ENCODE assay signal across 8 cellular contexts in the genomic region with DNA sequence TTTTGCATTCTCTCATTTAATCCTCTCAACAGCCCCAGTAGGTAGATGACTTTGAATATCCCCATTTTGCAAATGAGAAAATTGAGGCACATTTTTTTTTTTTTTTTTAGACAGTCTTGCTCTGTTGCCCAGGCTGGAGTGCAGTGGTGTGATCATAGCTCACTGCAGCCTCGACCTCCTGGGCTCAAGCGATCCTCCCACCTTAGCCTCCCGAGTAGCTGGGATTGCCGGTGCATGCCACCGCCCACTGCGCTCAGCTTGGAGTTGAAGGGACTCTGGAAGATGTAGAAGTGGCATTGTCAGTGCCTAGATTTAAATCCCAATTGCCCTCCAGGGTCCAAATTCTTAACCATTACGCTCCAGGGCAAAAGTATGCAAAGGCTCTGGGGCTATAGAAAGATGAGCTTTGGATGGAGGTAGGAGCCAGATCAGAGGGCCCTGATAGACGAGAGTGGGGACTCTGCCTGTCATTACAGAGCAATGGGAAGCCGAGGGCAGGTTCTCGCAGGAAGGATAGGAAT. TPM values are rescaled to one million over a fixed set of nuclear protein-coding genes. Genes with fewer than 3 reads are reported as not detected.
DNase-seq lines count a peak whose midpoint lies in the region; ATAC-seq and TF ChIP-seq lines count a peak whose summit lies in the region.

No MANE protein-coding gene starts in this region.

- peaks cover 11% of the 10 kb centered on the region for H3K36me3 ChIP-seq in BJ (ENCODE audit: control insufficient read depth, insufficient read depth, low read length)

- no peak for ATAC-seq in GM21515 (IDR thresholded peaks at IDR 0.05; ENCODE audit: unreplicated experiment)

- peaks cover 30% of the 10 kb centered on the region for H3K4me1 Mint-ChIP-seq in nephron progenitor cell

- H3K4me3 ChIP-seq in BJ (ENCODE audit: low read depth, low read length): peak overlapping the region; percentile 70; the same call in 1 of the 2 replicates
- H3K4me3 ChIP-seq in coronary artery: peak overlapping the region; percentile 86

- H3K27ac Mint-ChIP-seq in nephron progenitor cell: no peak overlapping the region

- CTCF ChIA-PET in BJ (lab: Yijun Ruan, JAX): interaction anchor here (0.6 to 3.0 kb wide), 4 partner anchors 13 to 167 kb away, joined by 3 to 12 read pairs (median 6); partner anchors contain the start of gene PNPLA6

- no peak for DNase-seq in BJ (ENCODE audit: low read depth)
- DNase-seq in M059J (ENCODE audit: low read depth): peak; percentile 17
- no peak for DNase-seq in coronary artery (ENCODE audit: low spot score)
- no peak for DNase-seq in nephron progenitor cell
- DNase-seq in iPS-NIHi7 (ENCODE audit: extremely low spot score): no peak
- no peak for DNase-seq in NCI-H2029 (lab: John Stamatoyannopoulos, UW)
- DNase-seq in GM13976 (ENCODE audit: low spot score): no peak

- no peak for TF ChIP-seq CTCF in BJ (IDR thresholded peaks at IDR 0.05; ENCODE audit: insufficient read depth, low read depth, low read length)
- no peak for TF ChIP-seq CTCF in coronary artery (IDR thresholded peaks at IDR 0.05)
- no peak for TF ChIP-seq CTCF in nephron progenitor cell (IDR thresholded peaks at IDR 0.05)
- no peak for TF ChIP-seq CTCF in GM13976 (IDR thresholded peaks at IDR 0.05; ENCODE audit: borderline replicate concordance, control extremely low read depth, extremely low read depth, insufficient read depth, missing control alignments)

- POLR2A ChIA-PET in BJ (lab: Charles Lee): interaction anchor here (0.6 kb wide), 1 partner anchor 422 kb away, joined by 3 read pairs; no protein-coding TSS in a partner anchor

- in situ Hi-C loops in GM13976 (cut with MboI; ENCODE audit: low sequenced_read_pairs, unreplicated experiment): no loop called here

- no peaks in the 10 kb centered on the region for H3K9me3 Mint-ChIP-seq in nephron progenitor cell

- peak overlapping the region; percentile 19 to 75 for H3K27ac ChIP-seq in coronary artery

- H3K27me3 Mint-ChIP-seq in nephron progenitor cell (ENCODE audit: low read depth, poor library complexity): peaks cover 3% of the 10 kb centered on the region

- H3K27me3 ChIP-seq in BJ (ENCODE audit: control insufficient read depth, insufficient read depth, low read length): no peaks in the 10 kb centered on the region

- H3K4me3 Mint-ChIP-seq in nephron progenitor cell: peak overlapping the region; percentile 84

- H3K36me3 Mint-ChIP-seq in nephron progenitor cell (ENCODE audit: low read depth): peaks cover 19% of the 10 kb centered on the region

RNA-seq across cellular contexts. Expression of gene MCOLN1, which starts 0.8 kb away (rescaled TPM):
- polyA plus RNA-seq in BJ (2011; rRNA removed): 24.6 and 50.6 TPM in 2 replicates
- 29.6 and 32.6 TPM in 2 replicates for polyA minus RNA-seq in BJ (2011; rRNA and poly(A)+ RNA removed)
- total RNA-seq in M059J (2014; rRNA removed; shearing (Covaris generic)): 2.9 and 7.8 TPM in 2 replicates

RNA-seq across cellular contexts. Expression of gene ZNF358, which starts 5.7 kb away (rescaled TPM):
- polyA plus RNA-seq in BJ (2011; rRNA removed): 25.0 and 43.9 TPM in 2 replicates
- 21.4 and 27.4 TPM in 2 replicates for polyA minus RNA-seq in BJ (2011; rRNA and poly(A)+ RNA removed)
- 27.2 and 55.4 TPM in 2 replicates for total RNA-seq in M059J (2014; rRNA removed; shearing (Covaris generic))

RNA-seq across cellular contexts. Expression of gene PNPLA6, which starts 13.9 kb away (rescaled TPM):
- 17.2 and 55.1 TPM in 2 replicates for polyA plus RNA-seq in BJ (2011; rRNA removed)
- 30.2 and 44.1 TPM in 2 replicates for polyA minus RNA-seq in BJ (2011; rRNA and poly(A)+ RNA removed)
- total RNA-seq in M059J (2014; rRNA removed; shearing (Covaris generic)): 46.3 and 86.0 TPM in 2 replicates

RNA-seq across cellular contexts. Expression of gene PEX11G, which starts 32.8 kb away (rescaled TPM):
- polyA plus RNA-seq in BJ (2011; rRNA removed): 1.9 and 3.8 TPM in 2 replicates
- 0.87 and 1.0 TPM in 2 replicates for polyA minus RNA-seq in BJ (2011; rRNA and poly(A)+ RNA removed)
- 0.20 and 0.74 TPM in 2 replicates for total RNA-seq in M059J (2014; rRNA removed; shearing (Covaris generic))
